19 cellular contexts compared by ENCODE assay signal in the genomic region with DNA sequence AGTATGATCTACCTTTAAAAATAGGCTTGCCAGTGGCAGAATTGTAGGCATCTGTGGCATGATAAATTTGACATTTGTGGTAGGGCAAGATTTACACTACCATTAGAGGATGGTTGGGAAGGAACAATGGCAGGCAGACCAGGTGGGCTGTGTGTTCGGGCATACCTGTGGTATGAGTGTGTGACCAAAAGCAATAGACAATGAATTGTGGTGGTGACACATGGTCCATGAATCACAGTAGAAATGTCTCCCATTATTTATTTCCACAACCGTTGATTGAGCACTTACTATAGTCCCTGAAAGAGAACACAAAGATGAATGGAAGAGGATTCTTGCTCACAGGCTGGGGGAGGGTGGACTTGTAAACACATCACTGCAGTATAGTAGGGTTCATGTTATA. TPM values are rescaled to one million over a fixed set of nuclear protein-coding genes. Genes with fewer than 3 reads are reported as not detected.
DNase-seq lines count a peak whose midpoint lies in the region; ATAC-seq, FAIRE-seq and TF ChIP-seq lines count a peak whose summit lies in the region.
"Had no signal": no experiment of that assay in that cellular context is flagged by ENCODE, and none has a peak within 500 bp of the region (broad histone marks: within the 10 kb centered on the region; RNA-seq: fewer than 3 reads in every experiment).

No MANE protein-coding gene starts in this region.

- H3K79me2 ChIP-seq in keratinocyte (ENCODE audit: control insufficient read depth, insufficient read depth, low read length): no peaks in the 10 kb centered on the region
- H3K79me2 ChIP-seq in H9 (ENCODE audit: insufficient read depth, low read length): no peaks in the 10 kb centered on the region

- no peak overlapping the region for H2BK120ac ChIP-seq in H9 (ENCODE audit: low read depth, low read length, poor library complexity, severe bottlenecking)

- peaks cover 16% of the 10 kb centered on the region for H3K4me1 Mint-ChIP-seq in T-helper 2 cell treated with Interferon-gamma antibody and Interleukin-4, amounts not matched to agents 5 μg/mL and 100 μg/mL, for 36 hours (ENCODE audit: low read depth)
- H3K4me1 Mint-ChIP-seq in activated T-helper 2 cell treated with anti-CD3 and anti-CD28 coated beads, Interferon-gamma antibody, Interleukin-2, Interleukin-4, amounts not matched to agents 10 μg/mL and 5 μg/mL and 100 μg/mL, durations not matched to agents 14 hours and 24 hours and 36 hours (ENCODE audit: low read depth): peaks cover 14% of the 10 kb centered on the region
- peaks cover under 1 to 10% of the 10 kb centered on the region in 2 experiments; a peak in 3 of 4 replicates for H3K4me1 Mint-ChIP-seq in H9

- H3K79me1 ChIP-seq in H9 (ENCODE audit: insufficient read depth, low read depth, low read length, poor library complexity, severe bottlenecking): no peaks in the 10 kb centered on the region

- no peak overlapping the region for H4K91ac ChIP-seq in H9 (ENCODE audit: insufficient read length, low read depth, low read length)

- H3K9ac ChIP-seq in keratinocyte (ENCODE audit: control insufficient read depth, extremely low read depth, insufficient read depth, low read length) (no peak overlapping the region), H9 (ENCODE audit: extremely low read depth, insufficient read length, low read length) (no peak overlapping the region)

- H4K8ac ChIP-seq in H9 (replicated peaks; ENCODE audit: insufficient read length, low read depth, low read length): no peak overlapping the region

- DNase-seq in T-helper 2 cell treated with Interferon-gamma antibody and Interleukin-4, amounts not matched to agents 5 μg/mL and 100 μg/mL, for 36 hours (ENCODE audit: low spot score): no peak
- DNase-seq in T-helper 2 cell (no peak), LHCN-M2 (ENCODE audit: low read depth) (peak; percentile 69), keratinocyte (ENCODE audit: low read depth, low spot score) (peak; percentile 88), H9 (no peak), left colon (no peak)
- DNase-seq in activated T-helper 2 cell treated with anti-CD3 and anti-CD28 coated beads, Interferon-gamma antibody, Interleukin-2, Interleukin-4, amounts not matched to agents 10 μg/mL and 5 μg/mL and 100 μg/mL, durations not matched to agents 14 hours and 24 hours and 36 hours (ENCODE audit: low spot score): peak; percentile 5
- DNase-seq: activated CD4-positive, alpha-beta memory T cell treated with anti-CD3 and anti-CD28 coated beads for 36 hours; C1 segment of cervical spinal cord; MV-4-11; NCI-H524; right lobe of liver had no signal

- H2BK20ac ChIP-seq in H9 (ENCODE audit: low read depth, low read length, poor library complexity, severe bottlenecking): no peak overlapping the region

- H3K9me3 ChIP-seq in keratinocyte (ENCODE audit: control insufficient read depth, low read depth, low read length): no peaks in the 10 kb centered on the region
- no peaks in the 10 kb centered on the region for H3K9me3 ChIP-seq in H9 (ENCODE audit: control insufficient read depth, low read depth, low read length)
- H3K9me3 ChIP-seq: adrenal gland, right lobe of liver had no signal

- no peak for ATAC-seq in HG02678 (IDR thresholded peaks at IDR 0.05; ENCODE audit: unreplicated experiment)
- no peak for ATAC-seq in left colon
- ATAC-seq: right lobe of liver had no signal

- H3K4me3 ChIP-seq in keratinocyte (ENCODE audit: control insufficient read depth in 2 of 3, extremely low read depth in 1 of 3, insufficient read depth in 2 of 3, low read depth in 1 of 3, low read length in 3 of 3): no peak overlapping the region
- H3K4me3 ChIP-seq: adrenal gland, right lobe of liver had no signal

- FAIRE-seq in keratinocyte (lab: Jason Lieb, UNC): peak; percentile 99
- FAIRE-seq: A204.1, H54, TTC549 had no signal

- peaks cover 7% of the 10 kb centered on the region for H3K36me3 Mint-ChIP-seq in T-helper 2 cell treated with Interferon-gamma antibody and Interleukin-4, amounts not matched to agents 5 μg/mL and 100 μg/mL, for 36 hours (ENCODE audit: low read depth)
- peaks cover 6% of the 10 kb centered on the region for H3K36me3 Mint-ChIP-seq in activated T-helper 2 cell treated with anti-CD3 and anti-CD28 coated beads, Interferon-gamma antibody, Interleukin-2, Interleukin-4, amounts not matched to agents 10 μg/mL and 5 μg/mL and 100 μg/mL, durations not matched to agents 14 hours and 24 hours and 36 hours (ENCODE audit: low read depth)
- no peaks in the 10 kb centered on the region for H3K36me3 Mint-ChIP-seq in H9 (ENCODE audit: insufficient read depth in 1 of 3, low read depth in 3 of 3)

- dilution Hi-C loops in keratinocyte (cut with MboI; ENCODE audit: extremely low pct_ligation_motif_present, low sequenced_read_pairs): no loop called here

- no peak overlapping the region for H3K14ac ChIP-seq in H9 (ENCODE audit: insufficient read depth, low read length)

- H3K27me3 ChIP-seq in keratinocyte (ENCODE audit: control insufficient read depth, extremely low read depth, insufficient read depth, low read length) (peaks cover 61% of the 10 kb centered on the region), H9 (ENCODE audit: insufficient read depth, low read length) (peaks cover 3% of the 10 kb centered on the region; the same call in 1 of the 2 replicates)
- H3K27me3 ChIP-seq: adrenal gland, right lobe of liver had no signal

- H4K20me1 ChIP-seq in keratinocyte (ENCODE audit: control insufficient read depth, extremely low read depth, insufficient read depth, low read length): no peaks in the 10 kb centered on the region
- H4K20me1 ChIP-seq in H9 (ENCODE audit: control insufficient read depth, insufficient read depth, insufficient read length): no peaks in the 10 kb centered on the region

- H3K4me3 Mint-ChIP-seq in T-helper 2 cell treated with Interferon-gamma antibody and Interleukin-4, amounts not matched to agents 5 μg/mL and 100 μg/mL, for 36 hours: no peak overlapping the region
- no peak overlapping the region for H3K4me3 Mint-ChIP-seq in activated T-helper 2 cell treated with anti-CD3 and anti-CD28 coated beads, Interferon-gamma antibody, Interleukin-2, Interleukin-4, amounts not matched to agents 10 μg/mL and 5 μg/mL and 100 μg/mL, durations not matched to agents 14 hours and 24 hours and 36 hours (ENCODE audit: low read depth)
- H3K4me3 Mint-ChIP-seq in H9: no peak overlapping the region
- H3K4me3 Mint-ChIP-seq: activated CD4-positive, alpha-beta memory T cell treated with anti-CD3 and anti-CD28 coated beads for 36 hours had no signal

- H2BK15ac ChIP-seq in H9 (ENCODE audit: low read depth, low read length): no peak overlapping the region

- H3K9me1 ChIP-seq in keratinocyte (ENCODE audit: control insufficient read depth, extremely low read depth, insufficient read depth, low read length): no peaks in the 10 kb centered on the region

- no peak overlapping the region for H3K27ac ChIP-seq in keratinocyte (ENCODE audit: control insufficient read depth, insufficient read depth, low read length)
- H3K27ac ChIP-seq in H9 (ENCODE audit: insufficient read length, low read depth, low read length): no peak overlapping the region
- H3K27ac ChIP-seq: adrenal gland, right lobe of liver had no signal

- peaks cover 5% of the 10 kb centered on the region for H3K23me2 ChIP-seq in H9 (ENCODE audit: insufficient read length, low read depth, low read length, poor library complexity, severe bottlenecking)

- no peak overlapping the region for H3T11ph ChIP-seq in H9 (ENCODE audit: low read length)

- no peak overlapping the region for H2AFZ ChIP-seq in keratinocyte (ENCODE audit: control insufficient read depth, low read length)
- no peak overlapping the region for H2AFZ ChIP-seq in H9 (ENCODE audit: low read length)

- H2BK12ac ChIP-seq in H9 (ENCODE audit: insufficient read length, low read depth, low read length): no peak overlapping the region

- no peak overlapping the region for H4K5ac ChIP-seq in H9 (ENCODE audit: insufficient read length, low read depth, low read length)

- peak overlapping the region; percentile 32 for H3K27ac Mint-ChIP-seq in T-helper 2 cell treated with Interferon-gamma antibody and Interleukin-4, amounts not matched to agents 5 μg/mL and 100 μg/mL, for 36 hours
- H3K27ac Mint-ChIP-seq in activated T-helper 2 cell treated with anti-CD3 and anti-CD28 coated beads, Interferon-gamma antibody, Interleukin-2, Interleukin-4, amounts not matched to agents 10 μg/mL and 5 μg/mL and 100 μg/mL, durations not matched to agents 14 hours and 24 hours and 36 hours: no peak overlapping the region
- H3K27ac Mint-ChIP-seq in H9: no peak overlapping the region
- H3K27ac Mint-ChIP-seq: activated CD4-positive, alpha-beta memory T cell treated with anti-CD3 and anti-CD28 coated beads for 36 hours had no signal

- no peak overlapping the region for H3K23ac ChIP-seq in H9 (ENCODE audit: insufficient read length, low read depth, low read length)

- no peak overlapping the region for H3K56ac ChIP-seq in H9 (ENCODE audit: insufficient read length, low read depth, low read length)

- H3K27me3 Mint-ChIP-seq in T-helper 2 cell treated with Interferon-gamma antibody and Interleukin-4, amounts not matched to agents 5 μg/mL and 100 μg/mL, for 36 hours (ENCODE audit: low read depth): peaks cover 15% of the 10 kb centered on the region
- peaks cover 22% of the 10 kb centered on the region for H3K27me3 Mint-ChIP-seq in activated T-helper 2 cell treated with anti-CD3 and anti-CD28 coated beads, Interferon-gamma antibody, Interleukin-2, Interleukin-4, amounts not matched to agents 10 μg/mL and 5 μg/mL and 100 μg/mL, durations not matched to agents 14 hours and 24 hours and 36 hours (ENCODE audit: low read depth)
- H3K27me3 Mint-ChIP-seq in H9 (ENCODE audit: low read depth): peaks cover 57% of the 10 kb centered on the region

- H3K4me2 ChIP-seq in keratinocyte (ENCODE audit: control insufficient read depth, extremely low read depth, insufficient read depth, low read depth, low read length): peak overlapping the region; percentile 46
- no peak overlapping the region for H3K4me2 ChIP-seq in H9 (ENCODE audit: insufficient read depth, insufficient read length, low read length)

- no peak overlapping the region for H3K4ac ChIP-seq in H9 (ENCODE audit: low read depth, low read length)

- H2BK5ac ChIP-seq in H9 (ENCODE audit: insufficient read length, low read length): no peak overlapping the region

- TF ChIP-seq CTCF in keratinocyte (optimal IDR thresholded peaks at IDR 0.05 in 1 of 3, IDR thresholded peaks at IDR 0.05 in 1 of 3, conservative IDR thresholded peaks at IDR 0.05 in 1 of 3; ENCODE audit: extremely low read depth in 1 of 3, insufficient read depth in 2 of 3, low read length in 3 of 3): no peak
- no peak for TF ChIP-seq CTCF in H9 (conservative IDR thresholded peaks at IDR 0.05)

- intact Hi-C loops in activated T-helper 2 cell treated with anti-CD3 and anti-CD28 coated beads, Interferon-gamma antibody, Interleukin-2, Interleukin-4, amounts not matched to agents 10 μg/mL and 5 μg/mL and 100 μg/mL, durations not matched to agents 14 hours and 24 hours and 36 hours (cut with micrococcal nuclease): no loop called here
- intact Hi-C loops in left colon (cut with DNase I, micrococcal nuclease): no loop called here

- H3K36me3 ChIP-seq in keratinocyte (ENCODE audit: control insufficient read depth in 2 of 2, extremely low read depth in 1 of 2, insufficient read depth in 2 of 2, low read length in 2 of 2): no peaks in the 10 kb centered on the region
- H3K36me3 ChIP-seq: adrenal gland, right lobe of liver had no signal

- peaks cover 11% of the 10 kb centered on the region for H3K9me3 Mint-ChIP-seq in T-helper 2 cell treated with Interferon-gamma antibody and Interleukin-4, amounts not matched to agents 5 μg/mL and 100 μg/mL, for 36 hours
- peaks cover 6% of the 10 kb centered on the region for H3K9me3 Mint-ChIP-seq in activated T-helper 2 cell treated with anti-CD3 and anti-CD28 coated beads, Interferon-gamma antibody, Interleukin-2, Interleukin-4, amounts not matched to agents 10 μg/mL and 5 μg/mL and 100 μg/mL, durations not matched to agents 14 hours and 24 hours and 36 hours
- peaks cover 4 to 5% of the 10 kb centered on the region in 2 experiments; a peak in 3 of 5 replicates for H3K9me3 Mint-ChIP-seq in H9
- H3K9me3 Mint-ChIP-seq: activated CD4-positive, alpha-beta memory T cell treated with anti-CD3 and anti-CD28 coated beads for 36 hours had no signal

- no CpG with 5 or more reads among the region's 2 CpGs for WGBS in H9 (ENCODE audit: extremely low coverage, insufficient read length, low lambda C conversion rate)

- no peak overlapping the region for H2AK5ac ChIP-seq in H9 (ENCODE audit: insufficient read length, low read length)

- H3K18ac ChIP-seq in H9 (ENCODE audit: insufficient read length, low read depth, low read length): no peak overlapping the region

- H3K4me1 ChIP-seq in keratinocyte (ENCODE audit: control insufficient read depth, extremely low read depth, insufficient read depth, low read length): peaks cover 16% of the 10 kb centered on the region
- H3K4me1 ChIP-seq in H9 (ENCODE audit: insufficient read depth, low read length): peaks cover 2% of the 10 kb centered on the region; the same call in 1 of the 2 replicates

RNA-seq across cellular contexts. Expression of a gene that starts 29.9 kb away (rescaled TPM):
- total RNA-seq in LHCN-M2 (2014; rRNA removed): not detected in 2 replicates
- not detected for polyA plus RNA-seq in LHCN-M2 (2012)
- 0.39 TPM in 1 of 2 replicates, not detected in the other for total RNA-seq in activated T-helper 2 cell treated with anti-CD3 and anti-CD28 coated beads, Interferon-gamma antibody, Interleukin-2, Interleukin-4, amounts not matched to agents 10 μg/mL and 5 μg/mL and 100 μg/mL, durations not matched to agents 14 hours and 24 hours and 36 hours
- polyA plus RNA-seq in keratinocyte: not detected in 3 replicates
- not detected for polyA plus RNA-seq in keratinocyte (2011; ENCODE audit: low read depth)
- polyA plus RNA-seq in keratinocyte (2011; cell fraction: cytosol; rRNA removed): not detected in 2 replicates
- polyA plus RNA-seq in keratinocyte (2011; cell fraction: nucleus; rRNA removed): not detected in 2 replicates
- polyA plus RNA-seq in keratinocyte (2012; ENCODE audit: low replicate concordance): not detected in 2 replicates
- polyA minus RNA-seq in keratinocyte: not detected in 3 replicates
- not detected for polyA minus RNA-seq in keratinocyte (2011; cell fraction: cytosol; rRNA and poly(A)+ RNA removed)
- not detected in 2 replicates for polyA minus RNA-seq in keratinocyte (2011; cell fraction: nucleus; rRNA and poly(A)+ RNA removed)
- 0.44 and 0.66 TPM in 2 replicates for total RNA-seq in H9 (2021)
- total RNA-seq in left colon: under 1 TPM; 0.28 to 0.76 TPM
- total RNA-seq: OCI-LY7, osteoblast had no signal

RNA-seq across cellular contexts. Expression of a gene that starts 36.4 kb away (rescaled TPM):
- total RNA-seq in LHCN-M2 (2014; rRNA removed) (47.8 and 53.4 TPM in 2 replicates), H9 (2021) (3.2 and 3.4 TPM in 2 replicates), left colon (100 to 1,000 TPM in 1 of 2 donors, 10 to 100 TPM in 1; 27.8 to 149 TPM)
- 44.0 TPM for polyA plus RNA-seq in LHCN-M2 (2012)
- 0.46 and 0.91 TPM in 2 replicates for total RNA-seq in activated T-helper 2 cell treated with anti-CD3 and anti-CD28 coated beads, Interferon-gamma antibody, Interleukin-2, Interleukin-4, amounts not matched to agents 10 μg/mL and 5 μg/mL and 100 μg/mL, durations not matched to agents 14 hours and 24 hours and 36 hours
- 1.7 to 2.9 TPM (median 2.5 TPM) in 3 replicates for polyA plus RNA-seq in keratinocyte
- polyA plus RNA-seq in keratinocyte (2011; ENCODE audit: low read depth): 0.54 TPM
- 1.1 and 1.4 TPM in 2 replicates for polyA plus RNA-seq in keratinocyte (2011; cell fraction: cytosol; rRNA removed)
- 13.6 and 14.6 TPM in 2 replicates for polyA plus RNA-seq in keratinocyte (2011; cell fraction: nucleus; rRNA removed)
- polyA plus RNA-seq in keratinocyte (2012; ENCODE audit: low replicate concordance): 1.4 and 5.7 TPM in 2 replicates
- 9.7 to 35.0 TPM (median 17.2 TPM) in 3 replicates for polyA minus RNA-seq in keratinocyte
- 3.8 TPM for polyA minus RNA-seq in keratinocyte (2011; cell fraction: cytosol; rRNA and poly(A)+ RNA removed)
- 13.3 and 20.4 TPM in 2 replicates for polyA minus RNA-seq in keratinocyte (2011; cell fraction: nucleus; rRNA and poly(A)+ RNA removed)
- total RNA-seq: OCI-LY7 had no signal

Comparison
In these comparisons a context has a peak if more than half of its experiments do, and no peak if none do; other contexts are left out.
1. DNase-seq: peak in LHCN-M2 (single experiment), activated T-helper 2 cell treated with anti-CD3 and anti-CD28 coated beads, Interferon-gamma antibody, Interleukin-2, Interleukin-4, amounts not matched to agents 10 μg/mL and 5 μg/mL and 100 μg/mL, durations not matched to agents 14 hours and 24 hours and 36 hours (single experiment) and keratinocyte (single experiment); none in T-helper 2 cell treated with Interferon-gamma antibody and Interleukin-4, amounts not matched to agents 5 μg/mL and 100 μg/mL, for 36 hours (single experiment), T-helper 2 cell (0 of 5), H9 (single experiment) and left colon (0 of 2).